14 cellular contexts compared by ENCODE assay signal in genomic region chr2:228140934-228141528, GRCh38. TPM values are rescaled to one million over a fixed set of nuclear protein-coding genes. Genes with fewer than 3 reads are reported as not detected.
DNase-seq lines count a peak whose midpoint lies in the region; ATAC-seq and TF ChIP-seq lines count a peak whose summit lies in the region.
"Had no signal": no experiment of that assay in that cellular context is flagged by ENCODE, and none has a peak within 500 bp of the region (broad histone marks: within the 10 kb centered on the region; RNA-seq: fewer than 3 reads in every experiment).

No MANE protein-coding gene starts in this region.

- H3K4me1 Mint-ChIP-seq in glutamatergic neuron (ENCODE audit: low read depth, unreplicated experiment) (no peaks in the 10 kb centered on the region), osteocyte (ENCODE audit: unreplicated experiment) (no peaks in the 10 kb centered on the region)

- H3K36me3 Mint-ChIP-seq in glutamatergic neuron (ENCODE audit: unreplicated experiment) (no peaks in the 10 kb centered on the region), osteocyte (ENCODE audit: unreplicated experiment) (no peaks in the 10 kb centered on the region)

- H3K4me3 ChIP-seq in GM12864 (ENCODE audit: low read depth, low read length): no peak overlapping the region
- H3K4me3 ChIP-seq: MG63, skin epidermis had no signal

- H3K9me3 Mint-ChIP-seq in glutamatergic neuron (ENCODE audit: unreplicated experiment) (peaks cover 1% of the 10 kb centered on the region), osteocyte (ENCODE audit: unreplicated experiment) (no peaks in the 10 kb centered on the region)

- peak; percentile 99 for ATAC-seq in GM18907 (IDR thresholded peaks at IDR 0.05; ENCODE audit: unreplicated experiment)
- ATAC-seq in HG02610 (IDR thresholded peaks at IDR 0.05; ENCODE audit: unreplicated experiment): peak; percentile 94
- peak; percentile 99 for ATAC-seq in HG03378 (IDR thresholded peaks at IDR 0.05; ENCODE audit: unreplicated experiment)

- no peak for TF ChIP-seq CTCF in GM12864 (IDR thresholded peaks at IDR 0.05; ENCODE audit: low read depth, low read length, missing control alignments)
- no peak for TF ChIP-seq CTCF in glutamatergic neuron (IDR thresholded peaks at IDR 0.05; ENCODE audit: partially characterized antibody, unreplicated experiment)
- no peak for TF ChIP-seq CTCF in osteocyte (IDR thresholded peaks at IDR 0.05)

- H3K4me3 Mint-ChIP-seq in glutamatergic neuron (ENCODE audit: unreplicated experiment) (no peak overlapping the region), osteocyte (ENCODE audit: unreplicated experiment) (no peak overlapping the region)

- DNase-seq in GM12864 (ENCODE audit: low read depth) (peak; percentile 13), NCI-H2171 treated with DMSO at 0.1 percent for 48 hours (lab: John Stamatoyannopoulos, UW) (no peak), glutamatergic neuron (no peak), osteocyte (ENCODE audit: extremely low spot score, unreplicated experiment) (no peak), SKM-1 (lab: John Stamatoyannopoulos, UW; ENCODE audit: unreplicated experiment) (no peak)
- DNase-seq: BE2C; MG63; NK-92 treated with Interleukin-12 subunit alpha and Interleukin-12 subunit beta, amount 100 ng/mL, for 24 hours had no signal

- H3K27me3 Mint-ChIP-seq in glutamatergic neuron (ENCODE audit: unreplicated experiment) (no peaks in the 10 kb centered on the region), osteocyte (ENCODE audit: unreplicated experiment) (no peaks in the 10 kb centered on the region)

- no peak overlapping the region for H3K27ac Mint-ChIP-seq in glutamatergic neuron (ENCODE audit: unreplicated experiment)
- no peak overlapping the region for H3K27ac Mint-ChIP-seq in osteocyte (ENCODE audit: unreplicated experiment)

RNA-seq across cellular contexts. Expression of gene SPHKAP, which starts 40.5 kb away (rescaled TPM):
- total RNA-seq in glutamatergic neuron (ENCODE audit: unreplicated experiment) (0.71 TPM), osteocyte (not detected in 2 replicates)
- total RNA-seq: myocyte; T-helper 1 cell treated with Interleukin-12 subunit alpha and Interleukin-12 subunit beta and Interleukin-4 antibody, amounts not matched to agents 30 ng/mL and 1 ng/mL, for 36 hours had no signal
